ENCODE assay signal across 2 cellular contexts in genomic region chr4:72326692-72327632, GRCh38.
A peak's percentile ranks its signal among the peaks of the same experiment; 100 is the strongest.
TF ChIP-seq lines count a peak whose summit lies in the region.

No MANE protein-coding gene starts in this region.

TF ChIP-seq in GM12878, 131 proteins besides CTCF, POLR2A, EP300 and RAD21:
- TF ChIP-seq RELA (IDR thresholded peaks at IDR 0.05; ENCODE audit: borderline replicate concordance, partially characterized antibody) (no peak), KAT2A (conservative IDR thresholded peaks at IDR 0.05; ENCODE audit: control insufficient read depth, low read depth, low read length) (no peak), MEF2A (IDR thresholded peaks at IDR 0.05; ENCODE audit: insufficient read depth, low read depth, low read length) (no peak), SMC3 (IDR thresholded peaks at IDR 0.05; ENCODE audit: borderline replicate concordance, low read length) (peak; percentile 45; the same call in 1 of the 2 replicates)

TF ChIP-seq in HepG2, 621 proteins besides CTCF, POLR2A, EP300 and RAD21:
- no peak for TF ChIP-seq ZBTB8A (CRISPR knock-in tag; IDR thresholded peaks at IDR 0.05; ENCODE audit: borderline replicate concordance, low read depth)
- peak; percentile 35; the same call in 1 of the 2 replicates for TF ChIP-seq STAG1 (CRISPR knock-in tag; IDR thresholded peaks at IDR 0.05)
- TF ChIP-seq SMC3 (IDR thresholded peaks at IDR 0.05; ENCODE audit: low read length): peak; percentile 63
TF ChIP-seq in HepG2: peak in this region for 2.
